In genomic region chr22:42688914-42689275, GRCh38 we compare ENCODE assay signal across 1 cellular context.
TF ChIP-seq lines count a peak whose summit lies in the region.

No MANE protein-coding gene starts in this region.

TF ChIP-seq in GM23338, 12 proteins besides CTCF, POLR2A, EP300 and RAD21 (continued from another document):
- TF ChIP-seq ZNF462 (CRISPR knock-in tag; IDR thresholded peaks at IDR 0.05): no peak
- no peak for TF ChIP-seq REST (IDR thresholded peaks at IDR 0.05; ENCODE audit: unreplicated experiment)
